ENCODE assay signal across 8 cellular contexts in genomic region chr5:74851684-74852353, GRCh38. TPM values are rescaled to one million over a fixed set of nuclear protein-coding genes. Genes with fewer than 3 reads are reported as not detected.
DNase-seq lines count a peak whose midpoint lies in the region; ATAC-seq and TF ChIP-seq lines count a peak whose summit lies in the region.

No MANE protein-coding gene starts in this region.

- H3K4me3 ChIP-seq in A673 (ENCODE audit: low read depth, low read length, poor library complexity, severe bottlenecking), result no peak overlapping the region
- no peak overlapping the region for H3K4me3 ChIP-seq in HFF-Myc (replicated peaks; ENCODE audit: low read depth, low read length)

- CTCF ChIA-PET in A673 (lab: Charles Lee), result no interaction called here
- CTCF ChIA-PET in activated CD8-positive, alpha-beta T cell treated with anti-CD3 and anti-CD28 coated beads, Interleukin-2, amount 10 ng/mL, durations not matched to agents 7 days and 5 days (lab: Charles Lee), result interaction anchor here (1.2 to 1.5 kb wide), 2 partner anchors 19 to 68 kb away, joined by 3 read pairs; no protein-coding TSS in a partner anchor

- POLR2A ChIA-PET in A673 (lab: Charles Lee; ENCODE audit: low non-redundant PET), result no interaction called here
- POLR2A ChIA-PET in activated CD8-positive, alpha-beta T cell treated with anti-CD3 and anti-CD28 coated beads, Interleukin-2, amount 10 ng/mL, durations not matched to agents 7 days and 5 days (lab: Charles Lee), result interaction anchor here (0.8 kb wide), 1 partner anchor 10 kb away, joined by 3 read pairs; no protein-coding TSS in a partner anchor

- no peak for TF ChIP-seq CTCF in A673 (conservative IDR thresholded peaks at IDR 0.05; ENCODE audit: low read depth, low read length)
- no peak for TF ChIP-seq CTCF in HFF-Myc (IDR thresholded peaks at IDR 0.05; ENCODE audit: low read depth, low read length, missing control alignments)

- intact Hi-C loops in A673 (cut with micrococcal nuclease; ENCODE audit: unreplicated experiment), result no loop called here

- H3K27ac Mint-ChIP-seq in activated CD8-positive, alpha-beta T cell treated with anti-CD3 and anti-CD28 coated beads, Interleukin-2, amount 10 ng/mL, durations not matched to agents 7 days and 5 days, result peak overlapping the region; percentile 53
- peak overlapping the region; percentile 18 to 84 (median 65) for H3K27ac Mint-ChIP-seq in immature natural killer cell

- no TSS peak for BruUV-seq in A673 (replicated peaks; lab: Mats Ljungman, UMichigan)

- H3K36me3 ChIP-seq in A673 (ENCODE audit: insufficient read depth, low read length, poor library complexity, severe bottlenecking), result no peaks in the 10 kb centered on the region

- DNase-seq in A673 (ENCODE audit: low spot score) (no peak), HFF-Myc (ENCODE audit: extremely low read depth, low read depth) (peak; percentile 10), immature natural killer cell (peak; percentile 7 to 31 (median 18)), SHP77 treated with DMSO at 0.1 percent for 48 hours (lab: John Stamatoyannopoulos, UW) (no peak), T-helper 9 cell (no peak), NCI-H446 (lab: John Stamatoyannopoulos, UW) (no peak)
- no peak for DNase-seq in activated CD8-positive, alpha-beta T cell treated with anti-CD3 and anti-CD28 coated beads, Interleukin-2, amount 10 ng/mL, durations not matched to agents 7 days and 5 days

- peak overlapping the region; percentile 42 for H3K4me3 Mint-ChIP-seq in activated CD8-positive, alpha-beta T cell treated with anti-CD3 and anti-CD28 coated beads, Interleukin-2, amount 10 ng/mL, durations not matched to agents 7 days and 5 days
- H3K4me3 Mint-ChIP-seq in immature natural killer cell, result peak overlapping the region; percentile 60 to 82 (median 71)

- H3K4me1 ChIP-seq in A673 (ENCODE audit: insufficient read depth, low read length, poor library complexity, severe bottlenecking), result peaks cover 8% of the 10 kb centered on the region

- peak overlapping the region; percentile 20 for H3K27ac ChIP-seq in A673 (ENCODE audit: low read depth, low read length, poor library complexity, severe bottlenecking)

- peaks cover 17% of the 10 kb centered on the region for H3K4me1 Mint-ChIP-seq in activated CD8-positive, alpha-beta T cell treated with anti-CD3 and anti-CD28 coated beads, Interleukin-2, amount 10 ng/mL, durations not matched to agents 7 days and 5 days (ENCODE audit: low read depth)
- H3K4me1 Mint-ChIP-seq in immature natural killer cell, result peaks cover 34 to 65% of the 10 kb centered on the region in 2 donors

- peaks cover 8% of the 10 kb centered on the region for H3K36me3 Mint-ChIP-seq in activated CD8-positive, alpha-beta T cell treated with anti-CD3 and anti-CD28 coated beads, Interleukin-2, amount 10 ng/mL, durations not matched to agents 7 days and 5 days (ENCODE audit: low read depth)
- peaks cover 0 to 7% (median 0%) of the 10 kb centered on the region in 3 donors for H3K36me3 Mint-ChIP-seq in immature natural killer cell

- no peaks in the 10 kb centered on the region for H3K27me3 ChIP-seq in A673 (replicated peaks; ENCODE audit: insufficient read depth, low read depth, low read length, poor library complexity)

- H3K9me3 ChIP-seq in A673 (ENCODE audit: low read depth, low read length, poor library complexity, severe bottlenecking), result peaks cover 10% of the 10 kb centered on the region

- H3K9me3 Mint-ChIP-seq in activated CD8-positive, alpha-beta T cell treated with anti-CD3 and anti-CD28 coated beads, Interleukin-2, amount 10 ng/mL, durations not matched to agents 7 days and 5 days (ENCODE audit: insufficient read depth), result peaks cover 10% of the 10 kb centered on the region
- no peaks in the 10 kb centered on the region for H3K9me3 Mint-ChIP-seq in immature natural killer cell

- H3K27me3 Mint-ChIP-seq in activated CD8-positive, alpha-beta T cell treated with anti-CD3 and anti-CD28 coated beads, Interleukin-2, amount 10 ng/mL, durations not matched to agents 7 days and 5 days (ENCODE audit: low read depth), result no peaks in the 10 kb centered on the region
- H3K27me3 Mint-ChIP-seq in immature natural killer cell (ENCODE audit: low read depth in 3 of 3), result no peaks in the 10 kb centered on the region

- no peak for ATAC-seq in activated CD8-positive, alpha-beta T cell treated with anti-CD3 and anti-CD28 coated beads, Interleukin-2, amount 10 ng/mL, durations not matched to agents 7 days and 5 days
- no peak for ATAC-seq in GM18511 (IDR thresholded peaks at IDR 0.05; ENCODE audit: unreplicated experiment)

RNA-seq across cellular contexts. Expression of gene FAM169A, which starts 14.4 kb away (rescaled TPM):
- 10.5 and 11.2 TPM in 2 replicates for total RNA-seq in A673 (2021)
- total RNA-seq in activated CD8-positive, alpha-beta T cell treated with anti-CD3 and anti-CD28 coated beads, Interleukin-2, amount 10 ng/mL, durations not matched to agents 7 days and 5 days, result 1 to 10 TPM; 3.8 to 5.6 TPM
- 10 to 100 TPM in 1 of 3 donors, 1 to 10 TPM in 2; 2.2 to 13.8 (median 6.8) TPM for polyA plus RNA-seq in immature natural killer cell

Comparison
In these comparisons a context has a peak if more than half of its experiments do, and no peak if none do; other contexts are left out.
1. DNase-seq: peak in HFF-Myc (single experiment) and immature natural killer cell (3 of 3); none in A673 (single experiment), activated CD8-positive, alpha-beta T cell treated with anti-CD3 and anti-CD28 coated beads, Interleukin-2, amount 10 ng/mL, durations not matched to agents 7 days and 5 days (single experiment), SHP77 treated with DMSO at 0.1 percent for 48 hours (single experiment), T-helper 9 cell (single experiment) and NCI-H446 (0 of 2).